ENCODE assay signal across 27 cellular contexts in genomic region chr18:36700955-36701354, GRCh38.
"Had no signal": no experiment of that assay in that cellular context is flagged by ENCODE, and none has a peak within 500 bp of the region (broad histone marks: within the 10 kb centered on the region; RNA-seq: fewer than 3 reads in every experiment).

No MANE protein-coding gene starts in this region.

- H3K36me3 ChIP-seq: ascending aorta, breast epithelium, colonic mucosa, gastrocnemius medialis had no signal

- H3K4me3 ChIP-seq: ascending aorta, breast epithelium, cardiac muscle cell, colonic mucosa, gastrocnemius medialis had no signal

- H3K9me3 ChIP-seq: ascending aorta, breast epithelium, colonic mucosa, gastrocnemius medialis had no signal

- H3K27ac ChIP-seq: ascending aorta, breast epithelium, cardiac muscle cell, colonic mucosa, epithelial cell of prostate, foreskin keratinocyte, gastrocnemius medialis had no signal

- H3K27me3 ChIP-seq: ascending aorta, breast epithelium, cardiac muscle cell, colonic mucosa, foreskin keratinocyte, gastrocnemius medialis had no signal

- DNase-seq: activated CD4-positive, alpha-beta memory T cell treated with anti-CD3 and anti-CD28 coated beads, Interleukin-2, amount 10 ng/mL, durations not matched to agents 7 days and 5 days; activated CD4-positive, alpha-beta T cell treated with anti-CD3 and anti-CD28 coated beads for 36 hours; activated CD4-positive, alpha-beta T cell treated with anti-CD3 and anti-CD28 coated beads, Interleukin-2, amount 10 ng/mL, durations not matched to agents 24 days and 14 days; activated CD4-positive, CD25-positive, alpha-beta regulatory T cell; activated CD4-positive, CD25-positive, alpha-beta regulatory T cell treated with anti-CD3 and anti-CD28 coated beads, Interleukin-2, amount 50 U/mL, for 72 hours; activated CD8-positive, alpha-beta memory T cell treated with anti-CD3 and anti-CD28 coated beads, Interleukin-2, amount 50 U/mL, for 48 hours; activated gamma-delta T cell; activated naive CD4-positive, alpha-beta T cell; activated naive CD4-positive, alpha-beta T cell treated with anti-CD3 and anti-CD28 coated beads, Interleukin-2, amount 10 ng/mL, durations not matched to agents 7 days and 5 days; activated naive CD8-positive, alpha-beta T cell treated with anti-CD3 and anti-CD28 coated beads, Interleukin-2, amount 10 ng/mL, durations not matched to agents 7 days and 5 days; activated T-cell treated with anti-CD3 and anti-CD28 coated beads for 4 hours; activated T-cell treated with anti-CD3 and anti-CD28 coated beads, Interleukin-2, amount 50 U/mL, for 24 hours; activated T-cell treated with anti-CD3 and anti-CD28 coated beads, Interleukin-2, amount 50 U/mL, for 72 hours; central memory CD4-positive, alpha-beta T cell; cerebellar nuclear complex; colonic mucosa; effector CD8-positive, alpha-beta T cell; foreskin keratinocyte; gastrocnemius medialis; glutamatergic neuron; T-helper 2 cell had no signal

- ATAC-seq: activated CD4-positive, alpha-beta T cell treated with anti-CD3 and anti-CD28 coated beads for 36 hours; activated naive CD4-positive, alpha-beta T cell treated with anti-CD3 and anti-CD28 coated beads, Interleukin-2, amount 50 U/mL, for 72 hours; activated T-cell treated with anti-CD3 and anti-CD28 coated beads, Interleukin-2, amount 50 U/mL, for 72 hours; esophagus mucosa; foreskin keratinocyte; gastrocnemius medialis had no signal

- H3K4me1 ChIP-seq: ascending aorta, breast epithelium, colonic mucosa had no signal
